8 cellular contexts compared by ENCODE assay signal in genomic region chr10:24503627-24504320, GRCh38.
A peak's percentile ranks its signal among the peaks of the same experiment; 100 is the strongest.
DNase-seq lines count a peak whose midpoint lies in the region; ATAC-seq and TF ChIP-seq lines count a peak whose summit lies in the region.

No MANE protein-coding gene starts in this region.

- no peak overlapping the region for H3K4me3 ChIP-seq in astrocyte of the spinal cord (ENCODE audit: low read depth, low read length)
- no peak overlapping the region for H3K4me3 ChIP-seq in left lung
- H3K4me3 ChIP-seq in upper lobe of right lung, result no peak overlapping the region

- H3K27ac ChIP-seq in left lung, result no peak overlapping the region
- no peak overlapping the region for H3K27ac ChIP-seq in upper lobe of right lung

- in situ Hi-C loops in astrocyte of the spinal cord (cut with HindIII; ENCODE audit: low sequenced_read_pairs), result no loop called here

- DNase-seq in Right ventricle myocardium superior, result no peak
- no peak for DNase-seq in cardiac septum (ENCODE audit: low spot score)
- peak; percentile 8 for DNase-seq in HFFc6
- peak; percentile 52 for DNase-seq in NCI-H460 (ENCODE audit: extremely low read depth, low read depth)
- peak; percentile 72 for DNase-seq in astrocyte of the spinal cord (ENCODE audit: low read depth, low spot score)
- DNase-seq in left lung, result peak in 1 of 2 donors; percentile 46
- no peak for DNase-seq in upper lobe of right lung
- DNase-seq in KG1 (lab: John Stamatoyannopoulos, UW), result no peak

- H3K9me3 Mint-ChIP-seq in HFFc6, result no peaks in the 10 kb centered on the region

- H3K4me3 Mint-ChIP-seq in HFFc6, result no peak overlapping the region

- H3K36me3 ChIP-seq in left lung (no peaks in the 10 kb centered on the region), upper lobe of right lung (no peaks in the 10 kb centered on the region)

- H3K27ac Mint-ChIP-seq in HFFc6, result no peak overlapping the region

- intact Hi-C loops in Right ventricle myocardium superior (cut with DNase I) (no loop called here), cardiac septum (cut with DNase I) (loop anchor here (5.0 to 10.0 kb wide), 2 partner anchors 36 to 129 kb away; no protein-coding TSS in a partner anchor), left lung (cut with DNase I) (no loop called here), upper lobe of right lung (cut with DNase I) (no loop called here)

- H3K9me3 ChIP-seq in left lung (no peaks in the 10 kb centered on the region), upper lobe of right lung (no peaks in the 10 kb centered on the region)

- peak; percentile 57 for ATAC-seq in Right ventricle myocardium superior (ENCODE audit: poor library complexity)
- ATAC-seq in left lung, result peak; percentile 81
- ATAC-seq in upper lobe of right lung, result peak; percentile 73

- TF ChIP-seq CTCF in HFFc6 (IDR thresholded peaks at IDR 0.05), result peak; percentile 87
- TF ChIP-seq CTCF in astrocyte of the spinal cord (IDR thresholded peaks at IDR 0.05; ENCODE audit: low read depth, low read length), result peak; percentile 59
- peak; percentile 25 to 45 for TF ChIP-seq CTCF in left lung (IDR thresholded peaks at IDR 0.05)
- TF ChIP-seq CTCF in upper lobe of right lung (IDR thresholded peaks at IDR 0.05), result peak; percentile 50

- no peaks in the 10 kb centered on the region for H3K4me1 Mint-ChIP-seq in HFFc6 (ENCODE audit: low read depth)

- peaks cover 0 to 7% of the 10 kb centered on the region in 2 donors for H3K4me1 ChIP-seq in left lung
- no peaks in the 10 kb centered on the region for H3K4me1 ChIP-seq in upper lobe of right lung

- H3K27me3 ChIP-seq in left lung, result no peaks in the 10 kb centered on the region
- no peaks in the 10 kb centered on the region for H3K27me3 ChIP-seq in upper lobe of right lung

- no peaks in the 10 kb centered on the region for H3K36me3 Mint-ChIP-seq in HFFc6 (ENCODE audit: low read depth)

- H3K27me3 Mint-ChIP-seq in HFFc6 (ENCODE audit: insufficient read depth), result peaks cover 8% of the 10 kb centered on the region

Comparison
In these comparisons a context has a peak if more than half of its experiments do, and no peak if none do; other contexts are left out.
1. DNase-seq: peak in HFFc6 (single experiment), NCI-H460 (single experiment) and astrocyte of the spinal cord (single experiment); none in Right ventricle myocardium superior (single experiment), cardiac septum (single experiment), upper lobe of right lung (single experiment) and KG1 (single experiment).
2. CTCF ChIP-seq: peak in every context shown above with its lines; median percentile 87 in HFFc6; 59 in astrocyte of the spinal cord; 50 in upper lobe of right lung; 35 in left lung.
3. Peak in every context shown above with its lines, with median percentiles within 50 percentile points of each other: ATAC-seq.